25 cellular contexts compared by ENCODE assay signal in genomic region chr2:36449213-36449612, GRCh38.
A peak's percentile ranks its signal among the peaks of the same experiment; 100 is the strongest.
DNase-seq lines count a peak whose midpoint lies in the region; ATAC-seq, FAIRE-seq and TF ChIP-seq lines count a peak whose summit lies in the region.
"Had no signal": no experiment of that assay in that cellular context is flagged by ENCODE, and none has a peak within 500 bp of the region (broad histone marks: within the 10 kb centered on the region; RNA-seq: fewer than 3 reads in every experiment).

No MANE protein-coding gene starts in this region.

- H2AFZ ChIP-seq in H9 (ENCODE audit: low read length) (no peak overlapping the region), astrocyte (ENCODE audit: low read depth, low read length) (no peak overlapping the region)

- H3K79me2 ChIP-seq in H9 (ENCODE audit: insufficient read depth, low read length) (no peaks in the 10 kb centered on the region), astrocyte (ENCODE audit: insufficient read depth, low read length) (peaks cover 59% of the 10 kb centered on the region)

- H3K27ac ChIP-seq in H9 (ENCODE audit: insufficient read length, low read depth, low read length) (no peak overlapping the region), astrocyte (ENCODE audit: low read depth, low read length) (peak overlapping the region; percentile 92), skeletal muscle tissue (ENCODE audit: low read depth, low read length) (peak overlapping the region; percentile 67)
- H3K27ac ChIP-seq: HL-60, upper lobe of right lung, VCaP had no signal

- H4K20me1 ChIP-seq in H9 (ENCODE audit: control insufficient read depth, insufficient read depth, insufficient read length) (no peaks in the 10 kb centered on the region), astrocyte (ENCODE audit: insufficient read depth, low read length) (no peaks in the 10 kb centered on the region)

- no peak overlapping the region for H3K9ac ChIP-seq in H9 (ENCODE audit: extremely low read depth, insufficient read length, low read length)
- peak overlapping the region; percentile 80 for H3K9ac ChIP-seq in astrocyte (ENCODE audit: low read length)
- peak overlapping the region in 1 of 3 donors; percentile 9 for H3K9ac ChIP-seq in skeletal muscle tissue (ENCODE audit: low read depth in 1 of 3, low read length in 3 of 3)

- H3K36me3 Mint-ChIP-seq in H9 (ENCODE audit: insufficient read depth in 1 of 3, low read depth in 3 of 3) (peaks cover 10 to 38% (median 17%) of the 10 kb centered on the region in 3 experiments; a peak in 6 of 7 replicates), astrocyte (ENCODE audit: low read depth, unreplicated experiment) (peaks cover 17% of the 10 kb centered on the region)

- no peak overlapping the region for H2AK5ac ChIP-seq in H9 (ENCODE audit: insufficient read length, low read length)

- H4K8ac ChIP-seq in H9 (replicated peaks; ENCODE audit: insufficient read length, low read depth, low read length): no peak overlapping the region

- no peak overlapping the region for H3K4ac ChIP-seq in H9 (ENCODE audit: low read depth, low read length)

- no peak overlapping the region; a peak in 2 of 7 replicates for H3K27ac Mint-ChIP-seq in H9
- H3K27ac Mint-ChIP-seq in astrocyte (ENCODE audit: unreplicated experiment): peak overlapping the region; percentile 67
- H3K27ac Mint-ChIP-seq: activated T-cell treated with anti-CD3 and anti-CD28 coated beads, Interleukin-2, amount 50 U/mL, for 24 hours; memory B cell; nephron progenitor cell; stimulated activated naive B cell treated with anti-CD40 and anti-IgM and Interleukin-4, amounts not matched to agents 10 μg/mL and 1 μg/mL and 100 μg/mL, for 72 hours had no signal

- no peak overlapping the region for H3K4me2 ChIP-seq in H9 (ENCODE audit: insufficient read depth, insufficient read length, low read length)
- H3K4me2 ChIP-seq in astrocyte (ENCODE audit: low read length): peak overlapping the region; percentile 67

- H3K9me3 ChIP-seq in H9 (ENCODE audit: control insufficient read depth, low read depth, low read length) (no peaks in the 10 kb centered on the region), astrocyte (ENCODE audit: insufficient read depth, low read depth, low read length) (no peaks in the 10 kb centered on the region), skeletal muscle tissue (ENCODE audit: control insufficient read depth in 3 of 3, low read length in 3 of 3) (no peaks in the 10 kb centered on the region)
- H3K9me3 ChIP-seq: upper lobe of right lung had no signal

- no peak overlapping the region for H3K14ac ChIP-seq in H9 (ENCODE audit: insufficient read depth, low read length)

- H3K27me3 Mint-ChIP-seq in H9 (ENCODE audit: low read depth) (no peaks in the 10 kb centered on the region), astrocyte (ENCODE audit: low read depth, unreplicated experiment) (no peaks in the 10 kb centered on the region)
- H3K27me3 Mint-ChIP-seq: activated T-cell treated with anti-CD3 and anti-CD28 coated beads, Interleukin-2, amount 50 U/mL, for 24 hours; stimulated activated naive B cell treated with anti-CD40 and anti-IgM and Interleukin-4, amounts not matched to agents 10 μg/mL and 1 μg/mL and 100 μg/mL, for 72 hours had no signal

- WGBS in H9 (ENCODE audit: extremely low coverage, insufficient read length, low lambda C conversion rate): no CpG with 5 or more reads among the region's 7 CpGs

- no peaks in the 10 kb centered on the region for H3K27me3 ChIP-seq in H9 (ENCODE audit: insufficient read depth, low read length)
- no peaks in the 10 kb centered on the region for H3K27me3 ChIP-seq in astrocyte (ENCODE audit: insufficient read depth, low read length)
- no peaks in the 10 kb centered on the region for H3K27me3 ChIP-seq in skeletal muscle tissue (ENCODE audit: control insufficient read depth in 3 of 3, insufficient read depth in 3 of 3, low read length in 3 of 3)
- H3K27me3 ChIP-seq: upper lobe of right lung had no signal

- H2BK120ac ChIP-seq in H9 (ENCODE audit: low read depth, low read length, poor library complexity, severe bottlenecking): no peak overlapping the region

- H3K9me3 Mint-ChIP-seq in H9 (no peaks in the 10 kb centered on the region), astrocyte (ENCODE audit: unreplicated experiment) (no peaks in the 10 kb centered on the region)
- H3K9me3 Mint-ChIP-seq: activated T-cell treated with anti-CD3 and anti-CD28 coated beads, Interleukin-2, amount 50 U/mL, for 24 hours; memory B cell; nephron progenitor cell; stimulated activated naive B cell treated with anti-CD40 and anti-IgM and Interleukin-4, amounts not matched to agents 10 μg/mL and 1 μg/mL and 100 μg/mL, for 72 hours had no signal

- no peak for ATAC-seq in HG03025 (IDR thresholded peaks at IDR 0.05; ENCODE audit: low FRiP score, unreplicated experiment)
- ATAC-seq: esophagus mucosa; HCT116; stimulated activated naive B cell treated with anti-CD40 and anti-IgM and Interleukin-4, amounts not matched to agents 10 μg/mL and 1 μg/mL and 100 μg/mL, for 72 hours; upper lobe of right lung had no signal

- H2BK5ac ChIP-seq in H9 (ENCODE audit: insufficient read length, low read length): no peak overlapping the region

- H3K18ac ChIP-seq in H9 (ENCODE audit: insufficient read length, low read depth, low read length): no peak overlapping the region

- H2BK12ac ChIP-seq in H9 (ENCODE audit: insufficient read length, low read depth, low read length): no peak overlapping the region

- H3K4me3 ChIP-seq in astrocyte (ENCODE audit: insufficient read depth, low read depth, low read length) (no peak overlapping the region), skeletal muscle tissue (ENCODE audit: low read length in 3 of 3) (peak overlapping the region in 2 of 3 donors; percentile 8 to 22)
- H3K4me3 ChIP-seq: upper lobe of right lung had no signal

- H3K79me1 ChIP-seq in H9 (ENCODE audit: insufficient read depth, low read depth, low read length, poor library complexity, severe bottlenecking): peaks cover 4% of the 10 kb centered on the region

- no peaks in the 10 kb centered on the region for H3K23me2 ChIP-seq in H9 (ENCODE audit: insufficient read length, low read depth, low read length, poor library complexity, severe bottlenecking)

- no peak overlapping the region for H2BK20ac ChIP-seq in H9 (ENCODE audit: low read depth, low read length, poor library complexity, severe bottlenecking)

- H3K4me3 Mint-ChIP-seq in H9: no peak overlapping the region
- no peak overlapping the region for H3K4me3 Mint-ChIP-seq in astrocyte (ENCODE audit: unreplicated experiment)
- H3K4me3 Mint-ChIP-seq: activated T-cell treated with anti-CD3 and anti-CD28 coated beads, Interleukin-2, amount 50 U/mL, for 24 hours; memory B cell; nephron progenitor cell; stimulated activated naive B cell treated with anti-CD40 and anti-IgM and Interleukin-4, amounts not matched to agents 10 μg/mL and 1 μg/mL and 100 μg/mL, for 72 hours had no signal

- no peak overlapping the region for H4K91ac ChIP-seq in H9 (ENCODE audit: insufficient read length, low read depth, low read length)

- H3K4me1 Mint-ChIP-seq in H9: peaks cover 12 to 17% of the 10 kb centered on the region in 2 experiments
- peaks cover 37% of the 10 kb centered on the region for H3K4me1 Mint-ChIP-seq in astrocyte (ENCODE audit: low read depth, unreplicated experiment)
- H3K4me1 Mint-ChIP-seq: memory B cell; stimulated activated naive B cell treated with anti-CD40 and anti-IgM and Interleukin-4, amounts not matched to agents 10 μg/mL and 1 μg/mL and 100 μg/mL, for 72 hours had no signal

- peaks cover 3% of the 10 kb centered on the region for H3K4me1 ChIP-seq in H9 (ENCODE audit: insufficient read depth, low read length)
- peaks cover 55% of the 10 kb centered on the region for H3K4me1 ChIP-seq in astrocyte (ENCODE audit: insufficient read depth, low read length)
- H3K4me1 ChIP-seq in skeletal muscle tissue (ENCODE audit: control insufficient read depth in 3 of 3, insufficient read depth in 3 of 3, low read length in 3 of 3): peaks cover 37 to 56% (median 40%) of the 10 kb centered on the region in 3 donors

- no peak overlapping the region for H3K23ac ChIP-seq in H9 (ENCODE audit: insufficient read length, low read depth, low read length)

- DNase-seq in H9: no peak
- no peak for DNase-seq in astrocyte (ENCODE audit: low read depth)
- DNase-seq in kidney tubule cell (ENCODE audit: low spot score): peak; percentile 60
- DNase-seq in NCI-H2081 (lab: John Stamatoyannopoulos, UW): no peak
- no peak for DNase-seq in NK-92 (lab: John Stamatoyannopoulos, UW; ENCODE audit: unreplicated experiment)
- no peak for DNase-seq in AG08396 (ENCODE audit: low spot score)
- DNase-seq: activated CD4-positive, alpha-beta T cell treated with anti-CD3 and anti-CD28 coated beads, Interleukin-2, amount 50 U/mL, for 48 hours; activated naive CD4-positive, alpha-beta T cell treated with anti-CD3 and anti-CD28 coated beads, Interleukin-2, amount 50 U/mL, for 16 hours; activated T-cell treated with anti-CD3 and anti-CD28 coated beads, Interleukin-2, amount 50 U/mL, for 24 hours; kidney; MV-4-11; NCI-H1930; NCI-H446; nephron progenitor cell; RPMI8226; stimulated activated naive B cell treated with anti-CD40 and anti-IgM and Interleukin-4, amounts not matched to agents 10 μg/mL and 1 μg/mL and 100 μg/mL, for 72 hours; T-helper 1 cell; upper lobe of right lung had no signal

- H4K5ac ChIP-seq in H9 (ENCODE audit: insufficient read length, low read depth, low read length): peak overlapping the region; percentile 15

- TF ChIP-seq CTCF in H9 (conservative IDR thresholded peaks at IDR 0.05) (no peak), astrocyte (IDR thresholded peaks at IDR 0.05; ENCODE audit: insufficient read depth, low read depth, low read length) (no peak)

- H3K56ac ChIP-seq in H9 (ENCODE audit: insufficient read length, low read depth, low read length): no peak overlapping the region

- H3T11ph ChIP-seq in H9 (ENCODE audit: low read length): no peak overlapping the region

- H3K36me3 ChIP-seq in astrocyte (ENCODE audit: insufficient read depth, low read length): peaks cover 47% of the 10 kb centered on the region
- H3K36me3 ChIP-seq in skeletal muscle tissue (ENCODE audit: control insufficient read depth in 3 of 3, insufficient read depth in 3 of 3, low read length in 3 of 3): peaks cover 9 to 29% (median 29%) of the 10 kb centered on the region in 3 donors

- no peak for FAIRE-seq in astrocyte (lab: Jason Lieb, UNC)

- H2BK15ac ChIP-seq in H9 (ENCODE audit: low read depth, low read length): no peak overlapping the region
